Comparison of ENCODE assay signal across 17 cellular contexts in the genomic region with DNA sequence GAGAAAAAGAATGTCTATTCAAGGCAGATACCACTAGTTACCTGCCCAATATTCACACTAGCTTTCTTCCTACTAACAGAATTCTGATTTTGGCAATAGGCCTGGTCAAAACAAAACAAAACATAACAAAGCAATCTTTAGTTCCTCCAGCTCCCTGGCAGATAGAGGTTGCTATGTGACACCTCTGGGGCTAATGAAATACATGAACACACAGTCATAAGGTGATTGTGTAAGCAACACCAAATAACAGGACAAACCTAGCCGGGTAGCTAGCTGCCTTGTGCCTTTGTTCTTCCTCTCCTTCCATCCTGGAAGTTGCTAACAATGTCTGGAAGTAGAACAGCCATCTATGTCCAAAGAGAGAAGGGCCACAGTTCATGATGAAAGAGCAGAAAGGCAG. TPM values are rescaled to one million over a fixed set of nuclear protein-coding genes. Genes with fewer than 3 reads are reported as not detected.
DNase-seq lines count a peak whose midpoint lies in the region; ATAC-seq and TF ChIP-seq lines count a peak whose summit lies in the region.
"Had no signal": no experiment of that assay in that cellular context is flagged by ENCODE, and none has a peak within 500 bp of the region (broad histone marks: within the 10 kb centered on the region; RNA-seq: fewer than 3 reads in every experiment).

No MANE protein-coding gene starts in this region.

- no peak overlapping the region for H4K5ac ChIP-seq in mesendoderm (ENCODE audit: low read length)

- DNase-seq in Calu3 (peak; percentile 31), NCI-H226 (peak; percentile 55), right lobe of liver (no peak), mesendoderm (no peak)
- no peak for DNase-seq in T-helper 2 cell treated with Interferon-gamma antibody and Interleukin-4, amounts not matched to agents 5 μg/mL and 100 μg/mL, for 36 hours (ENCODE audit: low spot score)
- DNase-seq: activated CD8-positive, alpha-beta memory T cell treated with anti-CD3 and anti-CD28 coated beads, Interleukin-2, amount 10 ng/mL, durations not matched to agents 7 days and 5 days; activated naive CD4-positive, alpha-beta T cell treated with anti-CD3 and anti-CD28 coated beads for 36 hours; naive thymus-derived CD8-positive, alpha-beta T cell; NCI-H2081 treated with DMSO at 0.1 percent for 48 hours; stimulated activated CD4-positive, alpha-beta T cell treated with anti-CD3 and anti-CD28 coated beads, Interleukin-1b, Interleukin-23, amount 100 ng/mL, for 48 hours; SW 1271 had no signal

- no peak overlapping the region for H3K23ac ChIP-seq in mesendoderm (ENCODE audit: low read length)

- no peak overlapping the region for H2AK5ac ChIP-seq in mesendoderm (ENCODE audit: low read length)

- H3K4me3 Mint-ChIP-seq in Calu3 (ENCODE audit: low read depth, unreplicated experiment), result no peak overlapping the region
- no peak overlapping the region for H3K4me3 Mint-ChIP-seq in stimulated activated memory B cell treated with anti-CD40 and anti-IgM and Interleukin-4, amounts not matched to agents 10 μg/mL and 1 μg/mL and 100 μg/mL, for 72 hours
- H3K4me3 Mint-ChIP-seq in T-helper 2 cell treated with Interferon-gamma antibody and Interleukin-4, amounts not matched to agents 5 μg/mL and 100 μg/mL, for 36 hours, result no peak overlapping the region
- H3K4me3 Mint-ChIP-seq: activated CD8-positive, alpha-beta memory T cell treated with anti-CD3 and anti-CD28 coated beads, Interleukin-2, amount 10 ng/mL, durations not matched to agents 7 days and 5 days; activated naive CD4-positive, alpha-beta T cell treated with anti-CD3 and anti-CD28 coated beads for 36 hours; naive thymus-derived CD8-positive, alpha-beta T cell had no signal

- H3K27me3 Mint-ChIP-seq in Calu3 (ENCODE audit: unreplicated experiment), result no peaks in the 10 kb centered on the region
- no peaks in the 10 kb centered on the region for H3K27me3 Mint-ChIP-seq in stimulated activated memory B cell treated with anti-CD40 and anti-IgM and Interleukin-4, amounts not matched to agents 10 μg/mL and 1 μg/mL and 100 μg/mL, for 72 hours
- H3K27me3 Mint-ChIP-seq in T-helper 2 cell treated with Interferon-gamma antibody and Interleukin-4, amounts not matched to agents 5 μg/mL and 100 μg/mL, for 36 hours (ENCODE audit: low read depth), result peaks cover 12% of the 10 kb centered on the region
- H3K27me3 Mint-ChIP-seq: naive thymus-derived CD8-positive, alpha-beta T cell had no signal

- peak; percentile 54 for ATAC-seq in HG02610 (IDR thresholded peaks at IDR 0.05; ENCODE audit: unreplicated experiment)
- ATAC-seq in esophagus mucosa, result peak; percentile 80
- no peak for ATAC-seq in stimulated activated memory B cell treated with anti-CD40 and anti-IgM and Interleukin-4, amounts not matched to agents 10 μg/mL and 1 μg/mL and 100 μg/mL, for 72 hours
- ATAC-seq in right lobe of liver, result no peak
- ATAC-seq: activated CD8-positive, alpha-beta memory T cell treated with anti-CD3 and anti-CD28 coated beads, Interleukin-2, amount 10 ng/mL, durations not matched to agents 7 days and 5 days; left lobe of liver; naive thymus-derived CD8-positive, alpha-beta T cell had no signal

- H3K36me3 Mint-ChIP-seq in Calu3 (ENCODE audit: insufficient read depth, unreplicated experiment), result peaks cover 5% of the 10 kb centered on the region
- peaks cover 7% of the 10 kb centered on the region for H3K36me3 Mint-ChIP-seq in stimulated activated memory B cell treated with anti-CD40 and anti-IgM and Interleukin-4, amounts not matched to agents 10 μg/mL and 1 μg/mL and 100 μg/mL, for 72 hours
- peaks cover 3% of the 10 kb centered on the region for H3K36me3 Mint-ChIP-seq in T-helper 2 cell treated with Interferon-gamma antibody and Interleukin-4, amounts not matched to agents 5 μg/mL and 100 μg/mL, for 36 hours (ENCODE audit: low read depth)
- H3K36me3 Mint-ChIP-seq: activated CD8-positive, alpha-beta memory T cell treated with anti-CD3 and anti-CD28 coated beads, Interleukin-2, amount 10 ng/mL, durations not matched to agents 7 days and 5 days; naive thymus-derived CD8-positive, alpha-beta T cell had no signal

- 85% methylated on average over 1 of the region's 1 CpG for WGBS in right lobe of liver (ENCODE audit: insufficient coverage, low coverage, low lambda C conversion rate, missing lambda C conversion rate)
- no CpG with 5 or more reads among the region's 1 CpG for WGBS in mesendoderm (ENCODE audit: extremely low coverage, insufficient coverage, low lambda C conversion rate)

- TF ChIP-seq CTCF in Calu3 (IDR thresholded peaks at IDR 0.05; ENCODE audit: unreplicated experiment) (no peak), right lobe of liver (IDR thresholded peaks at IDR 0.05) (no peak)

- no peak overlapping the region for H2BK120ac ChIP-seq in mesendoderm (ENCODE audit: low read depth, low read length)

- no peak overlapping the region for H3K4ac ChIP-seq in mesendoderm (ENCODE audit: low read depth, low read length)

- H3K79me2 ChIP-seq in mesendoderm (ENCODE audit: control insufficient read depth, insufficient read depth, low read length), result no peaks in the 10 kb centered on the region

- H3K9me3 ChIP-seq in right lobe of liver, result no peaks in the 10 kb centered on the region
- H3K9me3 ChIP-seq: tibial nerve had no signal

- H4K8ac ChIP-seq in mesendoderm (ENCODE audit: low read depth, low read length), result no peak overlapping the region

- H3K36me3 ChIP-seq in right lobe of liver, result no peaks in the 10 kb centered on the region
- no peaks in the 10 kb centered on the region for H3K36me3 ChIP-seq in mesendoderm (ENCODE audit: control insufficient read depth, insufficient read depth, low read length)
- H3K36me3 ChIP-seq: cardiac muscle cell, tibial nerve had no signal

- no peak overlapping the region for H3K4me3 ChIP-seq in right lobe of liver
- no peak overlapping the region for H3K4me3 ChIP-seq in mesendoderm (ENCODE audit: low read length)
- H3K4me3 ChIP-seq: cardiac muscle cell, tibial nerve had no signal

- no TSS peak for BruUV-seq in Calu3 (replicated peaks; lab: Mats Ljungman, UMichigan)

- H3K27me3 ChIP-seq in right lobe of liver (no peaks in the 10 kb centered on the region), mesendoderm (ENCODE audit: insufficient read depth, low read length, poor library complexity) (no peaks in the 10 kb centered on the region)
- H3K27me3 ChIP-seq: cardiac muscle cell, tibial nerve had no signal

- CTCF ChIA-PET in Calu3 (lab: Charles Lee), result interaction anchor here (0.7 to 0.9 kb wide), 2 partner anchors 105 to 191 kb away, joined by 3 read pairs; no protein-coding TSS in a partner anchor

- H3K4me2 ChIP-seq in mesendoderm (ENCODE audit: low read length), result no peak overlapping the region

- H3K56ac ChIP-seq in mesendoderm (ENCODE audit: low read length), result no peak overlapping the region

- no peaks in the 10 kb centered on the region for H3K79me1 ChIP-seq in mesendoderm (ENCODE audit: low read length)

- H3K9me3 Mint-ChIP-seq in Calu3 (ENCODE audit: low read depth, unreplicated experiment), result no peaks in the 10 kb centered on the region
- H3K9me3 Mint-ChIP-seq in stimulated activated memory B cell treated with anti-CD40 and anti-IgM and Interleukin-4, amounts not matched to agents 10 μg/mL and 1 μg/mL and 100 μg/mL, for 72 hours, result no peaks in the 10 kb centered on the region
- H3K9me3 Mint-ChIP-seq in T-helper 2 cell treated with Interferon-gamma antibody and Interleukin-4, amounts not matched to agents 5 μg/mL and 100 μg/mL, for 36 hours, result no peaks in the 10 kb centered on the region
- H3K9me3 Mint-ChIP-seq: activated naive CD4-positive, alpha-beta T cell treated with anti-CD3 and anti-CD28 coated beads for 36 hours; naive thymus-derived CD8-positive, alpha-beta T cell had no signal

- no peak overlapping the region for H2BK15ac ChIP-seq in mesendoderm (replicated peaks; ENCODE audit: low read depth)

- intact Hi-C loops in Calu3 (cut with micrococcal nuclease; ENCODE audit: unreplicated experiment), result no loop called here
- intact Hi-C loops in right lobe of liver (cut with DNase I), result no loop called here

- TF ChIP-seq POLR2A in right lobe of liver (IDR thresholded peaks at IDR 0.05), result no peak

- no peak overlapping the region for H3K9ac ChIP-seq in mesendoderm (ENCODE audit: low read length)

- no peak overlapping the region for H2BK5ac ChIP-seq in mesendoderm (ENCODE audit: low read length)

- peaks cover 47% of the 10 kb centered on the region for H3K4me1 Mint-ChIP-seq in Calu3 (ENCODE audit: low read depth, unreplicated experiment)
- peaks cover 21% of the 10 kb centered on the region for H3K4me1 Mint-ChIP-seq in stimulated activated memory B cell treated with anti-CD40 and anti-IgM and Interleukin-4, amounts not matched to agents 10 μg/mL and 1 μg/mL and 100 μg/mL, for 72 hours
- peaks cover 12% of the 10 kb centered on the region for H3K4me1 Mint-ChIP-seq in T-helper 2 cell treated with Interferon-gamma antibody and Interleukin-4, amounts not matched to agents 5 μg/mL and 100 μg/mL, for 36 hours (ENCODE audit: low read depth)

- H3K4me1 ChIP-seq in right lobe of liver (no peaks in the 10 kb centered on the region), mesendoderm (ENCODE audit: control insufficient read depth, low read depth, low read length) (peaks cover 2% of the 10 kb centered on the region)

- H3K18ac ChIP-seq in mesendoderm (ENCODE audit: low read length), result no peak overlapping the region

- H3K27ac ChIP-seq in right lobe of liver, result no peak overlapping the region
- H3K27ac ChIP-seq in mesendoderm (ENCODE audit: low read depth, low read length), result no peak overlapping the region
- H3K27ac ChIP-seq: cardiac muscle cell, tibial nerve had no signal

- H3K27ac Mint-ChIP-seq in Calu3 (ENCODE audit: unreplicated experiment), result peak overlapping the region; percentile 47
- H3K27ac Mint-ChIP-seq in stimulated activated memory B cell treated with anti-CD40 and anti-IgM and Interleukin-4, amounts not matched to agents 10 μg/mL and 1 μg/mL and 100 μg/mL, for 72 hours, result no peak overlapping the region
- no peak overlapping the region for H3K27ac Mint-ChIP-seq in T-helper 2 cell treated with Interferon-gamma antibody and Interleukin-4, amounts not matched to agents 5 μg/mL and 100 μg/mL, for 36 hours
- H3K27ac Mint-ChIP-seq: activated CD8-positive, alpha-beta memory T cell treated with anti-CD3 and anti-CD28 coated beads, Interleukin-2, amount 10 ng/mL, durations not matched to agents 7 days and 5 days; activated naive CD4-positive, alpha-beta T cell treated with anti-CD3 and anti-CD28 coated beads for 36 hours; naive thymus-derived CD8-positive, alpha-beta T cell had no signal

RNA-seq across cellular contexts. Expression of a gene that starts 6.0 kb away (rescaled TPM):
- total RNA-seq in Calu3 (2022) (89.2 and 104 TPM in 2 replicates), esophagus mucosa (37.2 TPM), right lobe of liver (10 to 100 TPM; 25.5 to 37.3 (median 32.9) TPM)
- polyA plus RNA-seq in mesendoderm (2013, experiment 1 of 2), result 229 TPM
- polyA plus RNA-seq in mesendoderm (2013, experiment 2 of 2), result 228 TPM

Comparison
In these comparisons a context has a peak if more than half of its experiments do, and no peak if none do; other contexts are left out.
1. DNase-seq: peak in Calu3 (single experiment) and NCI-H226 (single experiment); none in T-helper 2 cell treated with Interferon-gamma antibody and Interleukin-4, amounts not matched to agents 5 μg/mL and 100 μg/mL, for 36 hours (single experiment), right lobe of liver (0 of 3) and mesendoderm (single experiment).
2. ATAC-seq: peak in HG02610 (single experiment) and esophagus mucosa (single experiment); none in stimulated activated memory B cell treated with anti-CD40 and anti-IgM and Interleukin-4, amounts not matched to agents 10 μg/mL and 1 μg/mL and 100 μg/mL, for 72 hours (single experiment) and right lobe of liver (0 of 4).